ENCODE assay signal across 8 cellular contexts in the genomic region with DNA sequence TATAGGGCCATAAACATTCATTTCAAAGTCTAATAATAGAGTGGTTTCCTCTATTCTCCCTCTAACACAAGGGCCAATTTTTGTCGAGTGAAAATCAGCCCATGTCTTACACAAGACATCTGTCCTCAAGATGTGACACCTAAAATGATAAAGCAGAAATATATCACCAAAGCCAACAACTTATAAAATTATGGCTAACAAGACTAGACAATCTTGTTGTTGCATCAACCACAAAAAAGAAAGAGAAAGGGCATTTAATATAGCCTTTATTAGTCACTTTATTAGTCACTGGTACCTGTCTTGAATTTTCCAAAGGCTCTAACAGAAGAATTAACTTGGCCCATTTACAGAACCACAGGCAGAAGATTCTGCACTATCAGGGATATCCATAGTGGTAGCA.
A peak's percentile ranks its signal among the peaks of the same experiment; 100 is the strongest.
DNase-seq lines count a peak whose midpoint lies in the region; ATAC-seq, FAIRE-seq and TF ChIP-seq lines count a peak whose summit lies in the region.

No MANE protein-coding gene starts in this region.

- H3K27me3 Mint-ChIP-seq in activated T-cell treated with anti-CD3 and anti-CD28 coated beads, Interleukin-2, amount 50 U/mL, for 24 hours = no peaks in the 10 kb centered on the region
- peaks cover 4% of the 10 kb centered on the region for H3K27me3 Mint-ChIP-seq in progenitor cell of endocrine pancreas

- peaks cover 90% of the 10 kb centered on the region for H3K4me1 Mint-ChIP-seq in activated T-cell treated with anti-CD3 and anti-CD28 coated beads, Interleukin-2, amount 50 U/mL, for 24 hours (ENCODE audit: low read depth)
- H3K4me1 Mint-ChIP-seq in progenitor cell of endocrine pancreas (ENCODE audit: low read depth) = peaks cover 5% of the 10 kb centered on the region

- 29% methylated on average over 1 of the region's 1 CpG for WGBS in suprapubic skin

- H3K36me3 ChIP-seq in bronchial epithelial cell (ENCODE audit: control insufficient read depth, insufficient read depth, low read length) = no peaks in the 10 kb centered on the region
- H3K36me3 ChIP-seq in suprapubic skin = no peaks in the 10 kb centered on the region

- peak overlapping the region; percentile 81 for H3K27ac ChIP-seq in suprapubic skin

- H3K4me3 Mint-ChIP-seq in activated T-cell treated with anti-CD3 and anti-CD28 coated beads, Interleukin-2, amount 50 U/mL, for 24 hours = peak overlapping the region; percentile 53
- H3K4me3 Mint-ChIP-seq in progenitor cell of endocrine pancreas (ENCODE audit: low read depth) = no peak overlapping the region

- peaks cover 2% of the 10 kb centered on the region for H3K27me3 ChIP-seq in bronchial epithelial cell (ENCODE audit: control insufficient read depth, insufficient read depth, low read length)
- H3K27me3 ChIP-seq in suprapubic skin = no peaks in the 10 kb centered on the region

- H3K36me3 Mint-ChIP-seq in activated T-cell treated with anti-CD3 and anti-CD28 coated beads, Interleukin-2, amount 50 U/mL, for 24 hours (ENCODE audit: low read depth) = peaks cover 26% of the 10 kb centered on the region
- peaks cover 2% of the 10 kb centered on the region for H3K36me3 Mint-ChIP-seq in progenitor cell of endocrine pancreas (ENCODE audit: insufficient read depth)

- TF ChIP-seq EP300 in suprapubic skin (IDR thresholded peaks at IDR 0.05) = no peak

- DNase-seq in activated T-cell treated with anti-CD3 and anti-CD28 coated beads, Interleukin-2, amount 50 U/mL, for 24 hours = no peak
- DNase-seq in activated T-cell treated with anti-CD3 and anti-CD28 coated beads for 4 hours = no peak
- DNase-seq in bronchial epithelial cell (ENCODE audit: low read depth) = peak; percentile 79
- no peak for DNase-seq in suprapubic skin (ENCODE audit: low spot score in 2 of 2)
- no peak for DNase-seq in activated gamma-delta T cell treated with Interleukin-2 at 50 U/mL for 16 hours
- DNase-seq in dermis blood vessel endothelial cell = no peak
- DNase-seq in progenitor cell of endocrine pancreas (ENCODE audit: low spot score, unreplicated experiment) = no peak

- peaks cover 11% of the 10 kb centered on the region for H3K4me1 ChIP-seq in suprapubic skin

- no peak for TF ChIP-seq POLR2A in suprapubic skin (IDR thresholded peaks at IDR 0.05)

- H3K4me3 ChIP-seq in bronchial epithelial cell (ENCODE audit: low read depth, low read length) (no peak overlapping the region), suprapubic skin (no peak overlapping the region)

- no peak for TF ChIP-seq CTCF in bronchial epithelial cell (IDR thresholded peaks at IDR 0.05; ENCODE audit: insufficient read depth, low read length, severe bottlenecking)
- TF ChIP-seq CTCF in suprapubic skin (IDR thresholded peaks at IDR 0.05) = no peak
- TF ChIP-seq CTCF in progenitor cell of endocrine pancreas (IDR thresholded peaks at IDR 0.05; ENCODE audit: unreplicated experiment) = no peak

- ATAC-seq in HG03432 (IDR thresholded peaks at IDR 0.05; ENCODE audit: unreplicated experiment) = peak; percentile 9

- H3K9me3 Mint-ChIP-seq in activated T-cell treated with anti-CD3 and anti-CD28 coated beads, Interleukin-2, amount 50 U/mL, for 24 hours = peaks cover 34% of the 10 kb centered on the region
- H3K9me3 Mint-ChIP-seq in progenitor cell of endocrine pancreas (ENCODE audit: low read depth) = peaks cover 19% of the 10 kb centered on the region

- H3K27ac Mint-ChIP-seq in activated T-cell treated with anti-CD3 and anti-CD28 coated beads, Interleukin-2, amount 50 U/mL, for 24 hours = peak overlapping the region; percentile 98
- H3K27ac Mint-ChIP-seq in progenitor cell of endocrine pancreas = no peak overlapping the region

- no peaks in the 10 kb centered on the region for H3K9me3 ChIP-seq in suprapubic skin

- no peak for FAIRE-seq in bronchial epithelial cell (lab: Jason Lieb, UNC)
